In the genomic region with DNA sequence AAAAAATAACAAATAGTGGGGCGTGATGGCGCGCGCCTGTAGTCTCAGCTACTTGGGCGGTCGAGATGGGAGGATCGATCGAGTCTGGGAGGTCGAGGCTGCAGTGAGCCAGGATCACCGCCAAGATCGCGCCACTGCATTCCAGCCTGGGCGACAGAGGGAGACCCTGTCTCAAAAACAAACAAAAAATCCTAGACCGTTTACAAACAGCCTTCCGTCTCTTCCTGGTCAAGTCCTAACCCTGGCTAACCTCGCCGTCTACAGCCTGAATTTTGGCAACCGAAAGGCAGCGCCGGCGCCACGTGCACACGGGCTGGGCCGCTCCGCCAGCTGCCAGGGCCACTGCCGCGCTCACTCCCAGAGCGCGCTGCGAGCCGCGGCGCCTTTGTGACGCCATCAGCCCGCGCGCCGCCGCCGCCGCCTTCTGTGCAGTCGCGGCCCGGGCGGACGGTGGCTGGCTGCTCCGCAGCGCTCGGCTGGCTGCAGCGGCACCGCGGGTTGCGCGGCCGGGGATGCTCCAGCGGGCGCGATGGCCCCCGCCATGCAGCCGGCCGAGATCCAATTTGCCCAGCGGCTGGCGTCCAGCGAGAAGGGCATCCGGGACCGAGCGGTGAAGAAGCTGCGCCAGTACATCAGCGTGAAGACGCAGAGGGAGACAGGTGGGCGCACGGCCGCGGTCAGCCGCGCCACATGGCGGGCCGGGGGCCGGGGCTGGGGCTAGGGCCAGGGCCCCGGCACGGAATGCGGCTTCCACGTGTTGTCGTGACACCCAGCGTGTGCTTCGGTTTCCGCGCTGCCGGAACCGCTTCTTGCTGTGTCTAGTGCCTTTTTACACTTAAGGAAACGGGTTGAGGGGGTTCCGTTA, we compare ENCODE assay signal across 8 cellular contexts. TPM values are rescaled to one million over a fixed set of nuclear protein-coding genes. Genes with fewer than 3 reads are reported as not detected.
A peak's percentile ranks its signal among the peaks of the same experiment; 100 is the strongest.
DNase-seq lines count a peak whose midpoint lies in the region; ATAC-seq, FAIRE-seq and TF ChIP-seq lines count a peak whose summit lies in the region.

HSF2BP (minus strand) TSS at position 353 of the 865 bp plus-strand sequence. CDS start 1,392 bp downstream, outside the sequence.
A gene with protein sequence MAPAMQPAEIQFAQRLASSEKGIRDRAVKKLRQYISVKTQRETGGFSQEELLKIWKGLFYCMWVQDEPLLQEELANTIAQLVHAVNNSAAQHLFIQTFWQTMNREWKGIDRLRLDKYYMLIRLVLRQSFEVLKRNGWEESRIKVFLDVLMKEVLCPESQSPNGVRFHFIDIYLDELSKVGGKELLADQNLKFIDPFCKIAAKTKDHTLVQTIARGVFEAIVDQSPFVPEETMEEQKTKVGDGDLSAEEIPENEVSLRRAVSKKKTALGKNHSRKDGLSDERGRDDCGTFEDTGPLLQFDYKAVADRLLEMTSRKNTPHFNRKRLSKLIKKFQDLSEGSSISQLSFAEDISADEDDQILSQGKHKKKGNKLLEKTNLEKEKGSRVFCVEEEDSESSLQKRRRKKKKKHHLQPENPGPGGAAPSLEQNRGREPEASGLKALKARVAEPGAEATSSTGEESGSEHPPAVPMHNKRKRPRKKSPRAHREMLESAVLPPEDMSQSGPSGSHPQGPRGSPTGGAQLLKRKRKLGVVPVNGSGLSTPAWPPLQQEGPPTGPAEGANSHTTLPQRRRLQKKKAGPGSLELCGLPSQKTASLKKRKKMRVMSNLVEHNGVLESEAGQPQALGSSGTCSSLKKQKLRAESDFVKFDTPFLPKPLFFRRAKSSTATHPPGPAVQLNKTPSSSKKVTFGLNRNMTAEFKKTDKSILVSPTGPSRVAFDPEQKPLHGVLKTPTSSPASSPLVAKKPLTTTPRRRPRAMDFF (plus strand): TSS at position 425 of the 865 bp plus-strand sequence. CDS start 105 bp downstream, at position 530.

- no peaks in the 10 kb centered on the region for H3K9me3 ChIP-seq in A549

- peak; percentile 81 for TF ChIP-seq POLR2A in A549 (IDR thresholded peaks at IDR 0.05; ENCODE audit: low read length)

- peak within 1 kb of the TSS; percentile 98 for H3K4me3 ChIP-seq in A549
- peak within 1 kb of the TSS; percentile 98 for H3K4me3 ChIP-seq in kidney epithelial cell (ENCODE audit: low read depth, low read length)

- H3K27ac ChIP-seq in A549 = peak within 1 kb of the TSS; percentile 93 to 95

- H3K27me3 ChIP-seq in kidney epithelial cell (ENCODE audit: control insufficient read depth, insufficient read depth, low read length) = no peaks in the 10 kb centered on the region

- no peaks in the 10 kb centered on the region for H3K36me3 ChIP-seq in kidney epithelial cell (ENCODE audit: control insufficient read depth, insufficient read depth, low read length)

- POLR2A ChIA-PET in A549 (lab: Yijun Ruan, JAX) = interaction anchor here (1.2 kb wide), 1 partner anchor 69 kb away, joined by 3 read pairs; no protein-coding TSS in a partner anchor

- CTCF ChIA-PET in A549 (lab: Yijun Ruan, JAX) = interaction anchor here (0.9 to 2.4 kb wide), 2 partner anchors 13 to 26 kb away, joined by 3 to 8 read pairs; no protein-coding TSS in a partner anchor

- no peak; a peak in 1 of 5 replicates for TF ChIP-seq RAD21 in A549 (conservative IDR thresholded peaks at IDR 0.05 in 1 of 2, IDR thresholded peaks at IDR 0.05 in 1 of 2)

- TF ChIP-seq EP300 in A549 (IDR thresholded peaks at IDR 0.05) = no peak

- FAIRE-seq in A549 (lab: Jason Lieb, UNC) = no peak

- peak within 1 kb of the TSS; percentile 72 for H3K4me2 ChIP-seq in A549

- DNase-seq in A549 (ENCODE audit: low read depth in 1 of 2, low spot score in 1 of 2) = peak; percentile 63 to 82
- peak; percentile 90 for DNase-seq in NCI-H345 (lab: John Stamatoyannopoulos, UW)
- DNase-seq in activated CD4-positive, CD25-positive, alpha-beta regulatory T cell treated with anti-CD3 and anti-CD28 coated beads, Interleukin-2, amount 50 U/mL, for 16 hours (ENCODE audit: low read depth, low spot score) = peak; percentile 63
- peak; percentile 69 for DNase-seq in cerebellar cortex (ENCODE audit: low spot score)
- DNase-seq in kidney epithelial cell (ENCODE audit: low read depth) = no peak
- DNase-seq in stimulated activated CD4-positive, alpha-beta T cell treated with anti-CD3 and anti-CD28 coated beads, Interleukin-12 subunit alpha, Interleukin-12 subunit beta, amount 100 ng/mL, for 48 hours (ENCODE audit: low read depth in 2 of 3, low spot score in 1 of 3) = peak; percentile 63 to 78 (median 64)

- peaks cover 34% of the 10 kb centered on the region; the same call in 2 of the 3 replicates for H3K4me1 ChIP-seq in A549

- ATAC-seq in A549 (peak; percentile 94 to 96), GM18858 (IDR thresholded peaks at IDR 0.05; ENCODE audit: unreplicated experiment) (peak; percentile 64), HG03108 (IDR thresholded peaks at IDR 0.05; ENCODE audit: unreplicated experiment) (peak; percentile 74)

- TF ChIP-seq CTCF in A549 (IDR thresholded peaks at IDR 0.05) (no peak), kidney epithelial cell (IDR thresholded peaks at IDR 0.05; ENCODE audit: insufficient read depth, low read length, poor library complexity, severe bottlenecking) (no peak)

- 30% methylated on average over 33 of the region's 92 CpGs for whole genome bisulfite sequencing in A549 (ENCODE audit: missing lambda C conversion rate)

TF ChIP-seq in A549, 52 proteins besides CTCF, POLR2A, EP300 and RAD21 (continues in another document):
- peak; percentile 73; the same call in 1 of the 2 replicates for TF ChIP-seq TFCP2L1 (CRISPR knock-in tag; IDR thresholded peaks at IDR 0.05)
- peak; percentile 47; the same call in 1 of the 2 replicates for TF ChIP-seq RNF2 (IDR thresholded peaks at IDR 0.05; ENCODE audit: borderline replicate concordance, low read depth)
- no peak for TF ChIP-seq NR3C1 (IDR thresholded peaks at IDR 0.05)
- TF ChIP-seq, protein P1, sequence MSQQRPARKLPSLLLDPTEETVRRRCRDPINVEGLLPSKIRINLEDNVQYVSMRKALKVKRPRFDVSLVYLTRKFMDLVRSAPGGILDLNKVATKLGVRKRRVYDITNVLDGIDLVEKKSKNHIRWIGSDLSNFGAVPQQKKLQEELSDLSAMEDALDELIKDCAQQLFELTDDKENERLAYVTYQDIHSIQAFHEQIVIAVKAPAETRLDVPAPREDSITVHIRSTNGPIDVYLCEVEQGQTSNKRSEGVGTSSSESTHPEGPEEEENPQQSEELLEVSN (IDR thresholded peaks at IDR 0.05; ENCODE audit: borderline replicate concordance, low read depth) = peak; percentile 97
- TF ChIP-seq FOXS1 (CRISPR knock-in tag; IDR thresholded peaks at IDR 0.05) = peak; percentile 87; the same call in 1 of the 2 replicates
- TF ChIP-seq BHLHE40 (IDR thresholded peaks at IDR 0.05; ENCODE audit: low read depth, low read length) = no peak
- peak; percentile 65; the same call in 1 of the 2 replicates for TF ChIP-seq PHF8 (IDR thresholded peaks at IDR 0.05; ENCODE audit: borderline replicate concordance, low read depth)
- TF ChIP-seq KDM5A (IDR thresholded peaks at IDR 0.05) = peak; percentile 62
- TF ChIP-seq ZNF302 (CRISPR knock-in tag; IDR thresholded peaks at IDR 0.05) = peak; percentile 76
- TF ChIP-seq ZFP36 (IDR thresholded peaks at IDR 0.05; ENCODE audit: borderline replicate concordance, partially characterized antibody) = no peak
- 0 out of 2 replicates have a peak, but pooled peaks have one; percentile 52 for TF ChIP-seq TP53 (CRISPR knock-in tag; IDR thresholded peaks at IDR 0.05)
- peak; percentile 90; the same call in 1 of the 2 replicates for TF ChIP-seq HEYL (CRISPR knock-in tag; IDR thresholded peaks at IDR 0.05)
- no peak for TF ChIP-seq HMGXB4 (CRISPR knock-in tag; IDR thresholded peaks at IDR 0.05; ENCODE audit: borderline replicate concordance)
- TF ChIP-seq CEBPB (IDR thresholded peaks at IDR 0.05) = no peak
- TF ChIP-seq, protein P2, sequence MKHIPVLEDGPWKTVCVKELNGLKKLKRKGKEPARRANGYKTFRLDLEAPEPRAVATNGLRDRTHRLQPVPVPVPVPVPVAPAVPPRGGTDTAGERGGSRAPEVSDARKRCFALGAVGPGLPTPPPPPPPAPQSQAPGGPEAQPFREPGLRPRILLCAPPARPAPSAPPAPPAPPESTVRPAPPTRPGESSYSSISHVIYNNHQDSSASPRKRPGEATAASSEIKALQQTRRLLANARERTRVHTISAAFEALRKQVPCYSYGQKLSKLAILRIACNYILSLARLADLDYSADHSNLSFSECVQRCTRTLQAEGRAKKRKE (CRISPR knock-in tag; IDR thresholded peaks at IDR 0.05; ENCODE audit: low read depth) = peak; percentile 98
- no peak for TF ChIP-seq MAZ (IDR thresholded peaks at IDR 0.05; ENCODE audit: borderline replicate concordance, low read depth, low read length)
- TF ChIP-seq GATA3 (IDR thresholded peaks at IDR 0.05; ENCODE audit: borderline replicate concordance) = no peak

RNA-seq across cellular contexts. Expression of gene HSF2BP, which starts in this region (rescaled TPM):
- polyA plus RNA-seq in A549 (2011; rRNA removed) (2.7 and 3.1 TPM in 2 replicates), A549 (2017; fragmentation: RNase III; extraction: RNeasy Plus Mini Kit Qiagen cat#74134 plus additional on column Dnase treatment) (1.7 to 2.3 TPM (median 1.7 TPM) in 3 replicates)
- polyA plus RNA-seq in A549 (2012; cell fraction: cytosol; rRNA removed) = 1.5 and 1.6 TPM in 2 replicates
- 0.82 and 1.1 TPM in 2 replicates for polyA plus RNA-seq in A549 (2012; cell fraction: nucleus; rRNA removed)
- 2.0 and 2.1 TPM in 2 replicates for polyA minus RNA-seq in A549 (2011; rRNA and poly(A)+ RNA removed)
- 3.4 and 3.5 TPM in 2 replicates for total RNA-seq in kidney epithelial cell

RNA-seq across cellular contexts. Expression of the second gene that starts in this region (rescaled TPM):
- polyA plus RNA-seq in A549 (2011; rRNA removed) (25.4 and 32.5 TPM in 2 replicates), A549 (2017; fragmentation: RNase III; extraction: RNeasy Plus Mini Kit Qiagen cat#74134 plus additional on column Dnase treatment) (31.4 to 32.5 TPM (median 32.4 TPM) in 3 replicates)
- 14.6 and 17.7 TPM in 2 replicates for polyA plus RNA-seq in A549 (2012; cell fraction: cytosol; rRNA removed)
- 20.2 and 22.5 TPM in 2 replicates for polyA plus RNA-seq in A549 (2012; cell fraction: nucleus; rRNA removed)
- 23.1 and 26.2 TPM in 2 replicates for polyA minus RNA-seq in A549 (2011; rRNA and poly(A)+ RNA removed)
- total RNA-seq in kidney epithelial cell = 44.7 and 47.4 TPM in 2 replicates
